ENCODE assay signal across 8 cellular contexts in genomic region chr20:5557123-5557522, GRCh38. TPM values are rescaled to one million over a fixed set of nuclear protein-coding genes. Genes with fewer than 3 reads are reported as not detected.
DNase-seq lines count a peak whose midpoint lies in the region; ATAC-seq and TF ChIP-seq lines count a peak whose summit lies in the region.

No MANE protein-coding gene starts in this region.

- no peaks in the 10 kb centered on the region for H3K4me1 ChIP-seq in Peyer's patch
- peaks cover 0 to 9% (median 0%) of the 10 kb centered on the region in 12 donors for H3K4me1 ChIP-seq in heart left ventricle
- H3K4me1 ChIP-seq in spleen = peaks cover 0 to 13% (median 3%) of the 10 kb centered on the region in 6 donors

- H3K4me3 ChIP-seq in Peyer's patch (no peak overlapping the region), heart left ventricle (no peak overlapping the region), spleen (no peak overlapping the region)

- ATAC-seq in HG03342 (IDR thresholded peaks at IDR 0.05; ENCODE audit: unreplicated experiment) = peak; percentile 68
- ATAC-seq in heart left ventricle = peak in 3 of 4 donors; percentile 71 to 79 (median 72)
- no peak for ATAC-seq in HG02852 (IDR thresholded peaks at IDR 0.05; ENCODE audit: unreplicated experiment)

- peaks cover 0 to 75% (median 0%) of the 10 kb centered on the region in 3 donors for H3K36me3 ChIP-seq in Peyer's patch
- H3K36me3 ChIP-seq in heart left ventricle = peaks cover 0 to 100% (median 82%) of the 10 kb centered on the region in 9 donors
- H3K36me3 ChIP-seq in spleen = peaks cover 0 to 100% (median 91%) of the 10 kb centered on the region in 6 donors

- no peak overlapping the region for H3K27ac ChIP-seq in Peyer's patch
- no peak overlapping the region for H3K27ac ChIP-seq in heart left ventricle
- H3K27ac ChIP-seq in spleen = peak overlapping the region in 1 of 8 donors; percentile 6

- 7 to 21% (median 14%) methylated on average over 1 of the region's 1 CpG for WGBS in heart left ventricle, 4 donors
- 20 to 30% (median 29%) methylated on average over 1 of the region's 1 CpG for WGBS in spleen, 5 donors

- intact Hi-C loops in heart left ventricle (cut with DNase I) = loop anchor here in 5 of 10 donors (1.0 to 10.0 kb wide), 4 partner anchors 230 to 388 kb away; no protein-coding TSS in a partner anchor
- intact Hi-C loops in spleen (cut with DNase I; ENCODE audit: low total_unique reads) = no loop called here

- TF ChIP-seq CTCF in Peyer's patch (IDR thresholded peaks at IDR 0.05) = peak in 5 of 6 experiments; percentile 25 to 64 (median 62)
- peak; percentile 33 to 69 (median 52) for TF ChIP-seq CTCF in heart left ventricle (IDR thresholded peaks at IDR 0.05)
- peak in 9 of 11 experiments; percentile 17 to 62 (median 50) for TF ChIP-seq CTCF in spleen (IDR thresholded peaks at IDR 0.05 in 8 of 11, conservative IDR thresholded peaks at IDR 0.05 in 3 of 11)

- no peak for TF ChIP-seq POLR2A in Peyer's patch (IDR thresholded peaks at IDR 0.05)
- TF ChIP-seq POLR2A in heart left ventricle (IDR thresholded peaks at IDR 0.05) = no peak
- no peak for TF ChIP-seq POLR2A in spleen (IDR thresholded peaks at IDR 0.05)

- H3K27me3 ChIP-seq in Peyer's patch (no peaks in the 10 kb centered on the region), heart left ventricle (no peaks in the 10 kb centered on the region), spleen (replicated peaks in 1 of 7) (no peaks in the 10 kb centered on the region)

- H3K9me3 ChIP-seq in Peyer's patch = no peaks in the 10 kb centered on the region
- no peaks in the 10 kb centered on the region for H3K9me3 ChIP-seq in heart left ventricle
- H3K9me3 ChIP-seq in spleen = no peaks in the 10 kb centered on the region

- DNase-seq in DMS 273 (lab: John Stamatoyannopoulos, UW; ENCODE audit: unreplicated experiment) (peak; percentile 58), DMS 273 treated with DMSO at 0.1 percent for 48 hours (lab: John Stamatoyannopoulos, UW) (no peak), Peyer's patch (peak; percentile 30 to 78 (median 60)), heart left ventricle (peak in 4 of 5 donors; percentile 31 to 46 (median 34)), spleen (no peak)
- peak; percentile 12 for DNase-seq in activated gamma-delta T cell treated with anti-CD3 and anti-CD28 coated beads, Interleukin-2, amount 50 U/mL, for 16 hours (ENCODE audit: low read depth)

RNA-seq across cellular contexts. Expression of gene GPCPD1, which starts 53.7 kb away (rescaled TPM):
- total RNA-seq in Peyer's patch = 10 to 100 TPM; 18.2 to 64.4 (median 23.8) TPM
- 10 to 100 TPM in 6 of 9 donors, 1 to 10 TPM in 3; 4.1 to 33.6 (median 23.6) TPM for total RNA-seq in heart left ventricle
- polyA plus RNA-seq in heart left ventricle = 1 to 10 TPM; 4.5 to 5.1 TPM
- total RNA-seq in spleen = 100 to 1,000 TPM in 1 of 7 donors, 10 to 100 TPM in 6; 49.6 to 129 (median 85.3) TPM
- polyA plus RNA-seq in spleen = 10 to 100 TPM; 31.3 to 47.2 (median 33.9) TPM

Comparison
In these comparisons a context has a peak if more than half of its experiments do, and no peak if none do; other contexts are left out.
1. DNase-seq: peak in DMS 273 (single experiment), Peyer's patch (3 of 3), activated gamma-delta T cell treated with anti-CD3 and anti-CD28 coated beads, Interleukin-2, amount 50 U/mL, for 16 hours (single experiment) and heart left ventricle (4 of 5); none in DMS 273 treated with DMSO at 0.1 percent for 48 hours (single experiment) and spleen (single experiment).
2. Peak in every context shown above with its lines, with median percentiles within 50 percentile points of each other: CTCF ChIP-seq.